ENCODE assay signal across 30 cellular contexts in the genomic region with DNA sequence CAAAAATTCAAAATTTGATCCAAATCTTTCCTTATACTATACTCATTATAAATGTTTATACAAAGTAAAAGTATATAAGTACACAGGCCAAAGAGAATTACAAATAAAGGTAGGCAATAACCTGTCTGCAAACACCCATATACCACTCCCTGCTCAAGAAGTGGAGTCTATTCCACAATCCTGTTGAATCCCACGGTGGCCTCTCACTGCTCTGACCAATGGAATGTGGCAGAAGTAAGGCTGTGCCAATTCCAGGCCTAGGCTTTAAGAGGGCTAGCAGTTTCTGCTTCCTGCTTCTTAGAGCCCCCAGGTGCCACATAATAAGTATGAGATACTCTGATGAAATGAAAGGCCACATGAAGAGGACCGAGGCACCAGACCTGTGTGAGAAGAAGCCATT.
DNase-seq lines count a peak whose midpoint lies in the region; ATAC-seq and TF ChIP-seq lines count a peak whose summit lies in the region.
"Had no signal": no experiment of that assay in that cellular context is flagged by ENCODE, and none has a peak within 500 bp of the region (broad histone marks: within the 10 kb centered on the region; RNA-seq: fewer than 3 reads in every experiment).

No MANE protein-coding gene starts in this region.

- H3K36me3 Mint-ChIP-seq in CD8-positive, alpha-beta T cell, result peaks cover 75% of the 10 kb centered on the region
- H3K36me3 Mint-ChIP-seq in activated T-helper 17 cell treated with anti-CD3 and anti-CD28 coated beads, Interleukin-2, amount 50 U/mL, for 72 hours (ENCODE audit: low read depth), result peaks cover 98% of the 10 kb centered on the region
- H3K36me3 Mint-ChIP-seq in nephron progenitor cell (ENCODE audit: low read depth) (peaks cover 66% of the 10 kb centered on the region), Caco-2 (ENCODE audit: insufficient read depth, unreplicated experiment) (peaks cover 37% of the 10 kb centered on the region)

- H3K4me3 ChIP-seq in CD8-positive, alpha-beta T cell (ENCODE audit: low read depth, low read length), result no peak overlapping the region
- H3K4me3 ChIP-seq in fibroblast of the aortic adventitia (ENCODE audit: low read depth, low read length), result no peak overlapping the region
- no peak overlapping the region for H3K4me3 ChIP-seq in Caco-2 (ENCODE audit: low read depth, low read length)
- H3K4me3 ChIP-seq: dorsolateral prefrontal cortex, HAP-1, MG63, thoracic aorta, vagina had no signal

- intact Hi-C loops in CD8-positive, alpha-beta T cell (cut with DNase I, micrococcal nuclease), result no loop called here
- intact Hi-C loops in Caco-2 (cut with micrococcal nuclease; ENCODE audit: unreplicated experiment), result no loop called here

- no peaks in the 10 kb centered on the region for H3K4me1 Mint-ChIP-seq in CD8-positive, alpha-beta T cell (ENCODE audit: low read depth)
- H3K4me1 Mint-ChIP-seq in activated T-helper 17 cell treated with anti-CD3 and anti-CD28 coated beads, Interleukin-2, amount 50 U/mL, for 72 hours, result no peaks in the 10 kb centered on the region
- H3K4me1 Mint-ChIP-seq in nephron progenitor cell (no peaks in the 10 kb centered on the region), Caco-2 (ENCODE audit: low read depth, unreplicated experiment) (no peaks in the 10 kb centered on the region)

- H3K27ac ChIP-seq in CD8-positive, alpha-beta T cell (ENCODE audit: low read depth, low read length), result no peak overlapping the region
- H3K27ac ChIP-seq: dorsolateral prefrontal cortex, vagina, WERI-Rb-1 had no signal

- no peak for DNase-seq in CD8-positive, alpha-beta T cell
- DNase-seq in fibroblast of the aortic adventitia (ENCODE audit: low read depth) (peak; percentile 8), nephron progenitor cell (no peak), NAMALWA (ENCODE audit: low spot score) (no peak), Caco-2 (no peak), T-helper 2 cell (no peak)
- DNase-seq: activated CD4-positive, alpha-beta T cell treated with anti-CD3 and anti-CD28 coated beads for 48 hours; activated naive CD4-positive, alpha-beta T cell treated with anti-CD3 and anti-CD28 coated beads, Interleukin-2, amount 10 ng/mL, durations not matched to agents 7 days and 5 days; aorta; CD4-positive, CD25-positive, alpha-beta regulatory T cell; central memory CD4-positive, alpha-beta T cell; DMS 273 treated with DMSO at 0.1 percent for 48 hours; dorsolateral prefrontal cortex; head of caudate nucleus; mammary epithelial cell; MG63; NCI-H1417; NCI-H2081 treated with DMSO at 0.1 percent for 48 hours; NCI-H226; NCI-H69; SHP77 treated with DMSO at 0.1 percent for 48 hours; T1000; WERI-Rb-1 had no signal

- H3K9me3 Mint-ChIP-seq in CD8-positive, alpha-beta T cell, result no peaks in the 10 kb centered on the region
- H3K9me3 Mint-ChIP-seq in activated T-helper 17 cell treated with anti-CD3 and anti-CD28 coated beads, Interleukin-2, amount 50 U/mL, for 72 hours, result no peaks in the 10 kb centered on the region
- H3K9me3 Mint-ChIP-seq in nephron progenitor cell, result peaks cover 21% of the 10 kb centered on the region
- no peaks in the 10 kb centered on the region for H3K9me3 Mint-ChIP-seq in Caco-2 (ENCODE audit: unreplicated experiment)
- H3K9me3 Mint-ChIP-seq: activated naive CD4-positive, alpha-beta T cell treated with anti-CD3 and anti-CD28 coated beads, Interleukin-2, amount 10 ng/mL, durations not matched to agents 7 days and 5 days; CD4-positive, CD25-positive, alpha-beta regulatory T cell; stimulated activated naive CD8-positive, alpha-beta T cell treated with anti-CD3 and anti-CD28 coated beads, Interleukin-15, Interleukin-2, amounts not matched to agents 100 ng/mL and 50 ng/mL, for 24 hours had no signal

- H3K27ac Mint-ChIP-seq in CD8-positive, alpha-beta T cell, result peak overlapping the region; percentile 64
- peak overlapping the region; percentile 65 for H3K27ac Mint-ChIP-seq in activated T-helper 17 cell treated with anti-CD3 and anti-CD28 coated beads, Interleukin-2, amount 50 U/mL, for 72 hours
- H3K27ac Mint-ChIP-seq in nephron progenitor cell, result peak overlapping the region; percentile 6
- H3K27ac Mint-ChIP-seq in Caco-2 (ENCODE audit: unreplicated experiment), result no peak overlapping the region
- H3K27ac Mint-ChIP-seq: activated naive CD4-positive, alpha-beta T cell treated with anti-CD3 and anti-CD28 coated beads, Interleukin-2, amount 10 ng/mL, durations not matched to agents 7 days and 5 days; CD4-positive, CD25-positive, alpha-beta regulatory T cell; stimulated activated naive CD8-positive, alpha-beta T cell treated with anti-CD3 and anti-CD28 coated beads, Interleukin-15, Interleukin-2, amounts not matched to agents 100 ng/mL and 50 ng/mL, for 24 hours had no signal

- POLR2A ChIA-PET in CD8-positive, alpha-beta T cell (lab: Charles Lee), result no interaction called here
- POLR2A ChIA-PET in Caco-2 (lab: Charles Lee), result no interaction called here

- CTCF ChIA-PET in CD8-positive, alpha-beta T cell (lab: Charles Lee), result interaction anchor here (0.7 kb wide), 1 partner anchor 348 kb away, joined by 4 read pairs; no protein-coding TSS in a partner anchor
- CTCF ChIA-PET in Caco-2 (lab: Charles Lee), result no interaction called here

- no TSS peak for BruUV-seq in Caco-2 (replicated peaks; lab: Mats Ljungman, UMichigan)

- peaks cover 13% of the 10 kb centered on the region for H3K36me3 ChIP-seq in CD8-positive, alpha-beta T cell (ENCODE audit: insufficient read depth, low read length)
- no peaks in the 10 kb centered on the region for H3K36me3 ChIP-seq in Caco-2 (ENCODE audit: control insufficient read depth, insufficient read depth, low read length)

- H3K4me3 Mint-ChIP-seq in CD8-positive, alpha-beta T cell, result no peak overlapping the region
- H3K4me3 Mint-ChIP-seq in activated T-helper 17 cell treated with anti-CD3 and anti-CD28 coated beads, Interleukin-2, amount 50 U/mL, for 72 hours, result no peak overlapping the region
- H3K4me3 Mint-ChIP-seq in nephron progenitor cell, result no peak overlapping the region
- H3K4me3 Mint-ChIP-seq in Caco-2 (ENCODE audit: unreplicated experiment), result no peak overlapping the region
- H3K4me3 Mint-ChIP-seq: activated naive CD4-positive, alpha-beta T cell treated with anti-CD3 and anti-CD28 coated beads, Interleukin-2, amount 10 ng/mL, durations not matched to agents 7 days and 5 days; CD4-positive, CD25-positive, alpha-beta regulatory T cell; stimulated activated naive CD8-positive, alpha-beta T cell treated with anti-CD3 and anti-CD28 coated beads, Interleukin-15, Interleukin-2, amounts not matched to agents 100 ng/mL and 50 ng/mL, for 24 hours had no signal

- no peak for TF ChIP-seq CTCF in CD8-positive, alpha-beta T cell (IDR thresholded peaks at IDR 0.05)
- no peak for TF ChIP-seq CTCF in fibroblast of the aortic adventitia (IDR thresholded peaks at IDR 0.05; ENCODE audit: insufficient read depth, low read length)
- TF ChIP-seq CTCF in nephron progenitor cell (IDR thresholded peaks at IDR 0.05), result no peak
- TF ChIP-seq CTCF in Caco-2 (IDR thresholded peaks at IDR 0.05; ENCODE audit: insufficient read depth in 1 of 2, low read depth in 1 of 2, low read length in 1 of 2, severe bottlenecking in 1 of 2, unreplicated experiment in 1 of 2), result no peak

- no peaks in the 10 kb centered on the region for H3K27me3 Mint-ChIP-seq in CD8-positive, alpha-beta T cell (ENCODE audit: low read depth)
- H3K27me3 Mint-ChIP-seq in activated T-helper 17 cell treated with anti-CD3 and anti-CD28 coated beads, Interleukin-2, amount 50 U/mL, for 72 hours, result no peaks in the 10 kb centered on the region
- H3K27me3 Mint-ChIP-seq in nephron progenitor cell (ENCODE audit: low read depth, poor library complexity) (no peaks in the 10 kb centered on the region), Caco-2 (ENCODE audit: insufficient read depth, unreplicated experiment) (no peaks in the 10 kb centered on the region)
- H3K27me3 Mint-ChIP-seq: activated naive CD4-positive, alpha-beta T cell treated with anti-CD3 and anti-CD28 coated beads, Interleukin-2, amount 10 ng/mL, durations not matched to agents 7 days and 5 days; CD4-positive, CD25-positive, alpha-beta regulatory T cell; stimulated activated naive CD8-positive, alpha-beta T cell treated with anti-CD3 and anti-CD28 coated beads, Interleukin-15, Interleukin-2, amounts not matched to agents 100 ng/mL and 50 ng/mL, for 24 hours had no signal

- ATAC-seq in CD8-positive, alpha-beta T cell, result no peak
- ATAC-seq in activated T-helper 17 cell treated with anti-CD3 and anti-CD28 coated beads, Interleukin-2, amount 50 U/mL, for 72 hours (replicated peaks), result no peak
- no peak for ATAC-seq in HG03571 (IDR thresholded peaks at IDR 0.05; ENCODE audit: unreplicated experiment)
- ATAC-seq: Panc1 had no signal

- no peaks in the 10 kb centered on the region for H3K9me3 ChIP-seq in CD8-positive, alpha-beta T cell (ENCODE audit: low read length)
- no peaks in the 10 kb centered on the region for H3K9me3 ChIP-seq in Caco-2
- H3K9me3 ChIP-seq: HAP-1, MG63, thoracic aorta, vagina had no signal

- H3K27me3 ChIP-seq in CD8-positive, alpha-beta T cell (ENCODE audit: insufficient read depth, low read length), result no peaks in the 10 kb centered on the region
- no peaks in the 10 kb centered on the region for H3K27me3 ChIP-seq in Caco-2 (replicated peaks; ENCODE audit: control insufficient read depth, insufficient read depth, low read length)
- H3K27me3 ChIP-seq: dorsolateral prefrontal cortex, MG63, vagina had no signal

- H3K4me1 ChIP-seq in CD8-positive, alpha-beta T cell (ENCODE audit: insufficient read depth, low read length), result no peaks in the 10 kb centered on the region
- H3K4me1 ChIP-seq in Caco-2, result no peaks in the 10 kb centered on the region
- H3K4me1 ChIP-seq: vagina had no signal
